In the genomic region with DNA sequence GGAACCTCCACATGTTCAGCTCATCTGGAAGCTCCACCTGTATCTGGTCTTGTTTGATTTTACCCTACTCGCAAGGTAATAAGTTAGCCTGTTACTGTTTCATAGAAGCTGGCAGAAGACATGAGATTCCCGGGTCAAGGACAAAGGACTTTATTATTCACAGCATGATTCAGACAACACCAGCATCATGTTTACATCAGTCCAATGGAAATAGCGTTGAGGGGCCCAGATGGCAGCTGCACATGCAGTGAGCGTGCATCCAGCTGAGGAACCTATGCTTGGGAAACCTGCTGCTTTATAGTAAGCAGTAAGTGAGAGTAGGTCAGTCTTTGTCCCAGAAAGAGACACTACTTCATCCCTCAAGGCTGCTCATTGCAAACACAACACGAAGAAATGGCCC, we compare ENCODE assay signal across 2 cellular contexts.
TF ChIP-seq lines count a peak whose summit lies in the region.

No MANE protein-coding gene starts in this region.

TF ChIP-seq in SK-N-SH, 30 proteins besides CTCF, POLR2A, EP300 and RAD21:
- TF ChIP-seq PBX3 (IDR thresholded peaks at IDR 0.05) (no peak), FOXJ3 (CRISPR knock-in tag; IDR thresholded peaks at IDR 0.05) (no peak), RFX5 (IDR thresholded peaks at IDR 0.05; ENCODE audit: low read length) (no peak), TEAD4 (IDR thresholded peaks at IDR 0.05; ENCODE audit: borderline replicate concordance, insufficient read depth) (no peak), NFIC (IDR thresholded peaks at IDR 0.05; ENCODE audit: borderline replicate concordance) (no peak), MAX (IDR thresholded peaks at IDR 0.05; ENCODE audit: low read depth) (no peak), RXRA (IDR thresholded peaks at IDR 0.05; ENCODE audit: borderline replicate concordance, low read depth) (no peak), TCF12 (IDR thresholded peaks at IDR 0.05) (peak; percentile 35), NRF1 (IDR thresholded peaks at IDR 0.05; ENCODE audit: low read depth, low read length) (no peak), FOSL2 (IDR thresholded peaks at IDR 0.05; ENCODE audit: borderline replicate concordance, low read depth) (peak; percentile 11; the same call in 1 of the 2 replicates), FOXM1 (IDR thresholded peaks at IDR 0.05; ENCODE audit: low read depth) (no peak)
- TF ChIP-seq, protein P1, sequence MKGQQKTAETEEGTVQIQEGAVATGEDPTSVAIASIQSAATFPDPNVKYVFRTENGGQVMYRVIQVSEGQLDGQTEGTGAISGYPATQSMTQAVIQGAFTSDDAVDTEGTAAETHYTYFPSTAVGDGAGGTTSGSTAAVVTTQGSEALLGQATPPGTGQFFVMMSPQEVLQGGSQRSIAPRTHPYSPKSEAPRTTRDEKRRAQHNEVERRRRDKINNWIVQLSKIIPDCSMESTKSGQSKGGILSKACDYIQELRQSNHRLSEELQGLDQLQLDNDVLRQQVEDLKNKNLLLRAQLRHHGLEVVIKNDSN (IDR thresholded peaks at IDR 0.05; ENCODE audit: borderline replicate concordance, low read depth) = no peak

TF ChIP-seq in SK-N-SH treated with all-trans-retinoic acid at 6 μM for 48 hours, 23 proteins besides CTCF, POLR2A, EP300 and RAD21 (continued from another document):
- TF ChIP-seq POU6F1 (CRISPR knock-in tag; IDR thresholded peaks at IDR 0.05; ENCODE audit: borderline replicate concordance, low read depth) = no peak
